Comparison of ENCODE assay signal across 15 cellular contexts in genomic region chr16:10663146-10663545, GRCh38. TPM values are rescaled to one million over a fixed set of nuclear protein-coding genes. Genes with fewer than 3 reads are reported as not detected.
DNase-seq lines count a peak whose midpoint lies in the region; ATAC-seq and TF ChIP-seq lines count a peak whose summit lies in the region.
"Had no signal": no experiment of that assay in that cellular context is flagged by ENCODE, and none has a peak within 500 bp of the region (broad histone marks: within the 10 kb centered on the region; RNA-seq: fewer than 3 reads in every experiment).

No MANE protein-coding gene starts in this region.

- H4K20me1 ChIP-seq in IMR-90 (ENCODE audit: insufficient read depth, low read length), result no peaks in the 10 kb centered on the region

- no peak overlapping the region for H2BK120ac ChIP-seq in IMR-90 (ENCODE audit: low read depth, low read length)

- no peak overlapping the region for H2BK5ac ChIP-seq in IMR-90 (ENCODE audit: low read depth, low read length, poor library complexity, severe bottlenecking)

- no peak overlapping the region for H2AFZ ChIP-seq in IMR-90 (replicated peaks; ENCODE audit: low read length, poor library complexity)

- no peaks in the 10 kb centered on the region for H3K4me1 ChIP-seq in IMR-90 (ENCODE audit: control insufficient read depth, insufficient read depth, low read length)
- no peaks in the 10 kb centered on the region for H3K4me1 ChIP-seq in left lung
- peaks cover 2 to 3% (median 2%) of the 10 kb centered on the region in 3 donors for H3K4me1 ChIP-seq in skeletal muscle tissue (ENCODE audit: control insufficient read depth in 3 of 3, insufficient read depth in 3 of 3, low read length in 3 of 3)

- H3K23ac ChIP-seq in IMR-90 (ENCODE audit: low read depth, low read length), result no peak overlapping the region

- H4K8ac ChIP-seq in IMR-90 (ENCODE audit: low read depth in 2 of 2, low read length in 2 of 2), result no peak overlapping the region

- no peaks in the 10 kb centered on the region for H3K27me3 Mint-ChIP-seq in brain

- H3K36me3 ChIP-seq in IMR-90 (ENCODE audit: control insufficient read depth, insufficient read depth, low read length) (no peaks in the 10 kb centered on the region), left lung (no peaks in the 10 kb centered on the region), skeletal muscle tissue (ENCODE audit: control insufficient read depth in 3 of 3, insufficient read depth in 3 of 3, low read length in 3 of 3) (no peaks in the 10 kb centered on the region), MG63 (no peaks in the 10 kb centered on the region)

- H3K36me3 Mint-ChIP-seq in brain, result no peaks in the 10 kb centered on the region

- no peak overlapping the region for H2BK20ac ChIP-seq in IMR-90 (ENCODE audit: low read depth, low read length)

- no peak overlapping the region for H3K4me2 ChIP-seq in IMR-90 (ENCODE audit: low read depth, low read length)

- POLR2A ChIA-PET in IMR-90 (lab: Charles Lee; ENCODE audit: unreplicated experiment), result no interaction called here

- in situ Hi-C loops in IMR-90 (cut with MboI; ENCODE audit: low sequenced_read_pairs), result no loop called here

- H3K9ac ChIP-seq in IMR-90 (ENCODE audit: low read depth, low read length), result no peak overlapping the region
- no peak overlapping the region for H3K9ac ChIP-seq in skeletal muscle tissue (ENCODE audit: low read depth in 1 of 3, low read length in 3 of 3)

- H3K14ac ChIP-seq in IMR-90 (replicated peaks; ENCODE audit: low read depth, low read length), result no peak overlapping the region

- intact Hi-C loops in IMR-90 (cut with micrococcal nuclease) (no loop called here), left lung (cut with DNase I) (no loop called here)

- TF ChIP-seq POLR2A in IMR-90 (IDR thresholded peaks at IDR 0.05; ENCODE audit: low read depth, low read length) (no peak), erythroblast (IDR thresholded peaks at IDR 0.05; ENCODE audit: low read length) (no peak)

- H2BK15ac ChIP-seq in IMR-90 (ENCODE audit: low read depth, low read length), result no peak overlapping the region

- H3K27ac ChIP-seq in IMR-90 (ENCODE audit: insufficient read depth, low read length) (no peak overlapping the region), left lung (no peak overlapping the region), skeletal muscle tissue (ENCODE audit: low read depth, low read length) (peak overlapping the region; percentile 30)

- H3K9me3 ChIP-seq in IMR-90 (ENCODE audit: control insufficient read depth, insufficient read depth, low read length), result no peaks in the 10 kb centered on the region
- H3K9me3 ChIP-seq in left lung, result no peaks in the 10 kb centered on the region
- H3K9me3 ChIP-seq in skeletal muscle tissue (ENCODE audit: control insufficient read depth in 3 of 3, low read length in 3 of 3), result no peaks in the 10 kb centered on the region
- H3K9me3 ChIP-seq in MG63, result no peaks in the 10 kb centered on the region

- BruUV-seq in IMR-90 (replicated peaks; lab: Mats Ljungman, UMichigan), result no TSS peak

- H3K9me3 Mint-ChIP-seq in brain, result peaks cover 0 to 7% (median 2%) of the 10 kb centered on the region in 5 experiments

- no peak overlapping the region for H4K91ac ChIP-seq in IMR-90 (ENCODE audit: insufficient read depth, low read depth, low read length)

- peaks cover 21% of the 10 kb centered on the region for H3K4me1 Mint-ChIP-seq in brain

- no peak overlapping the region for H3K56ac ChIP-seq in IMR-90 (ENCODE audit: extremely low read depth, insufficient read depth, low read length)

- no CpG with 5 or more reads among the region's 1 CpG for WGBS in IMR-90 (ENCODE audit: extremely low coverage in 2 of 2, insufficient read length in 1 of 2), 2 experiments

- no peaks in the 10 kb centered on the region for H3K9me1 ChIP-seq in IMR-90 (ENCODE audit: insufficient read depth, low read length)

- CTCF ChIA-PET in IMR-90 (lab: Yijun Ruan, JAX), result no interaction called here

- no peaks in the 10 kb centered on the region for H3K79me1 ChIP-seq in IMR-90 (ENCODE audit: low read depth in 1 of 2, low read length in 2 of 2)

- TF ChIP-seq CTCF in IMR-90 (conservative IDR thresholded peaks at IDR 0.05; ENCODE audit: low read depth, low read length) (no peak), brain (conservative IDR thresholded peaks at IDR 0.05) (no peak), left lung (IDR thresholded peaks at IDR 0.05) (no peak)

- TF ChIP-seq RAD21 in IMR-90 (IDR thresholded peaks at IDR 0.05; ENCODE audit: low read length), result no peak

- DNase-seq in IMR-90, result no peak
- no peak for DNase-seq in left lung
- DNase-seq in MG63, result no peak
- DNase-seq in SKM-1 (lab: John Stamatoyannopoulos, UW; ENCODE audit: unreplicated experiment), result no peak
- no peak for DNase-seq in erythroblast (lab: John Stamatoyannopoulos, UW)
- DNase-seq: GF-D8, NCI-H1417 treated with DMSO at 0.1 percent for 48 hours, NCI-H2029, NCI-H2171 treated with DMSO at 0.1 percent for 48 hours, NCI-H510A, SIG-M5 had no signal

- H2AK5ac ChIP-seq in IMR-90 (ENCODE audit: low read depth, low read length), result no peak overlapping the region

- H2AK9ac ChIP-seq in IMR-90 (replicated peaks; ENCODE audit: low read depth, low read length, poor library complexity), result no peak overlapping the region

- H3K4me3 ChIP-seq in IMR-90 (ENCODE audit: insufficient read depth, low read depth, low read length) (no peak overlapping the region), left lung (no peak overlapping the region), skeletal muscle tissue (ENCODE audit: low read length in 3 of 3) (no peak overlapping the region), MG63 (no peak overlapping the region)

- H3K4ac ChIP-seq in IMR-90 (ENCODE audit: low read depth, low read length), result no peak overlapping the region

- H3K27ac Mint-ChIP-seq in brain, result peak overlapping the region in 4 of 5 experiments; percentile 1 to 88 (median 80)

- no peak overlapping the region for H3K4me3 Mint-ChIP-seq in brain

- H3K18ac ChIP-seq in IMR-90 (ENCODE audit: low read depth, low read length), result no peak overlapping the region

- H4K5ac ChIP-seq in IMR-90 (ENCODE audit: low read depth, low read length), result no peak overlapping the region

- dilution Hi-C loops in IMR-90 (cut with HindIII; ENCODE audit: low sequenced_read_pairs, unreplicated experiment), result no loop called here

- ATAC-seq in IMR-90 (ENCODE audit: low read depth) (no peak), left lung (peak; percentile 54)

- H3K27me3 ChIP-seq in IMR-90 (ENCODE audit: control insufficient read depth, insufficient read depth, low read length) (peaks cover 14% of the 10 kb centered on the region; the same call in 1 of the 2 replicates), left lung (no peaks in the 10 kb centered on the region), skeletal muscle tissue (ENCODE audit: control insufficient read depth in 3 of 3, insufficient read depth in 3 of 3, low read length in 3 of 3) (peaks cover 0 to 2% (median 0%) of the 10 kb centered on the region in 3 donors), MG63 (peaks cover 12% of the 10 kb centered on the region; the same call in 1 of the 2 replicates)

TF ChIP-seq in IMR-90, 13 proteins besides CTCF, POLR2A, EP300 and RAD21:
- peak; percentile 47 for TF ChIP-seq MAFK (IDR thresholded peaks at IDR 0.05; ENCODE audit: low read depth, low read length)
- no peak for TF ChIP-seq CHD1 (IDR thresholded peaks at IDR 0.05; ENCODE audit: low read depth, low read length)
- TF ChIP-seq ELK1 (IDR thresholded peaks at IDR 0.05; ENCODE audit: borderline replicate concordance, low read depth, low read length), result no peak
- TF ChIP-seq MAZ (IDR thresholded peaks at IDR 0.05; ENCODE audit: borderline replicate concordance, low read depth, low read length), result no peak

RNA-seq across cellular contexts. Expression of gene TEKT5, which starts 31.6 kb away (rescaled TPM):
- total RNA-seq in IMR-90 (2012; rRNA removed) (not detected in 2 replicates), left lung (not detected), skeletal muscle tissue (not detected)
- polyA plus RNA-seq in IMR-90 (2012; rRNA removed) (0.17 and 0.26 TPM in 2 replicates), brain (ENCODE audit: insufficient read depth, low read depth, low replicate concordance) (not detected)
- 0.09 TPM in 1 of 2 replicates, not detected in the other for polyA plus RNA-seq in IMR-90 (2012; cell fraction: cytosol; rRNA removed)
- polyA plus RNA-seq in IMR-90 (2012; cell fraction: nucleus; rRNA removed; ENCODE audit: low replicate concordance), result 0.45 and 0.49 TPM in 2 replicates
- total RNA-seq in MG63 (2014; rRNA removed; shearing (Covaris generic); ENCODE audit: low replicate concordance), result not detected in 2 replicates
- total RNA-seq: LHCN-M2 had no signal
- polyA plus RNA-seq: BJ had no signal
